In the genomic region with DNA sequence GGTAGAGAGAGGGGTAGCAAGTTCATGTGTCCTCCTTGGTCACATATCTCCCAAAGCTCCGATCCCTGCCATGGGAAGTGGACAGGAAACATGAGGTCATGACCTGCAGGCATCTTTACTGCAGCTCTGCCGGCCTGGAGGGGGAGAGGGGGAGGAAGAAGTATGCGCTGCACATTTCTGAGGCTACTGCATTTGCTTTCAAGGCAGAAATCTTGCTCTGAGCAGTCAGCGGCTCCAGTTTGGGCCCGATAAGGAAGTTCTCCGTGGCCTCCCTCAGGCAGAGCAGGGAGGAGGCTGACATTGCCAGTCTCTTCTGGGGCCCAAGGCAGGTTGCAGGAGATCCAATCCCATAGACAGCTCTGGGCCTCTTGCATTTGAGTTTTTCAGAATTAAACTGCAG, we compare ENCODE assay signal across 10 cellular contexts.
DNase-seq lines count a peak whose midpoint lies in the region; ATAC-seq and TF ChIP-seq lines count a peak whose summit lies in the region.
"Had no signal": no experiment of that assay in that cellular context is flagged by ENCODE, and none has a peak within 500 bp of the region (broad histone marks: within the 10 kb centered on the region; RNA-seq: fewer than 3 reads in every experiment).

No MANE protein-coding gene starts in this region.

- no peaks in the 10 kb centered on the region for H3K9me3 ChIP-seq in neutrophil
- H3K9me3 ChIP-seq: prostate gland had no signal

- peak; percentile 34 for DNase-seq in GDM1 (lab: John Stamatoyannopoulos, UW)
- peak; percentile 49 for DNase-seq in NOMO-1 treated with DMSO at 0.1 percent for 48 hours (lab: John Stamatoyannopoulos, UW; ENCODE audit: unreplicated experiment)
- no peak for DNase-seq in DMS79 treated with DMSO at 0.1 percent for 48 hours (lab: John Stamatoyannopoulos, UW)
- DNase-seq in midbrain (lab: John Stamatoyannopoulos, UW): no peak
- DNase-seq in NCI-H524 treated with DMSO at 0.1 percent for 48 hours (lab: John Stamatoyannopoulos, UW): no peak
- DNase-seq: stimulated activated CD8-positive, alpha-beta memory T cell treated with anti-CD3 and anti-CD28 coated beads, Interleukin-4, amount 100 ng/mL, for 48 hours had no signal

- H3K36me3 ChIP-seq in neutrophil: peaks cover 34% of the 10 kb centered on the region
- H3K36me3 ChIP-seq: prostate gland had no signal

- no peak for TF ChIP-seq CTCF in neutrophil (IDR thresholded peaks at IDR 0.05)

- H3K27me3 ChIP-seq in neutrophil: no peaks in the 10 kb centered on the region

- H3K4me1 ChIP-seq in neutrophil (ENCODE audit: control insufficient read depth in 1 of 2, insufficient read depth in 1 of 2, low read depth in 1 of 2, low read length in 1 of 2): peaks cover 80 to 85% of the 10 kb centered on the region in 2 experiments

- H3K27ac ChIP-seq in cingulate gyrus (ENCODE audit: low read depth, low read length) (peak overlapping the region; percentile 29), neutrophil (peak overlapping the region; percentile 92)

- ATAC-seq in GM21526 (IDR thresholded peaks at IDR 0.05; ENCODE audit: low FRiP score, unreplicated experiment): no peak

- H3K4me3 ChIP-seq in neutrophil (ENCODE audit: low read depth in 1 of 2, low read length in 1 of 2): peak overlapping the region; percentile 98 to 99
- H3K4me3 ChIP-seq: prostate gland had no signal

Comparison
In these comparisons a context has a peak if more than half of its experiments do, and no peak if none do; other contexts are left out.
1. DNase-seq: peak in GDM1 (single experiment) and NOMO-1 treated with DMSO at 0.1 percent for 48 hours (single experiment); none in DMS79 treated with DMSO at 0.1 percent for 48 hours (single experiment), midbrain (single experiment) and NCI-H524 treated with DMSO at 0.1 percent for 48 hours (single experiment).